ENCODE assay signal across 18 cellular contexts in the genomic region with DNA sequence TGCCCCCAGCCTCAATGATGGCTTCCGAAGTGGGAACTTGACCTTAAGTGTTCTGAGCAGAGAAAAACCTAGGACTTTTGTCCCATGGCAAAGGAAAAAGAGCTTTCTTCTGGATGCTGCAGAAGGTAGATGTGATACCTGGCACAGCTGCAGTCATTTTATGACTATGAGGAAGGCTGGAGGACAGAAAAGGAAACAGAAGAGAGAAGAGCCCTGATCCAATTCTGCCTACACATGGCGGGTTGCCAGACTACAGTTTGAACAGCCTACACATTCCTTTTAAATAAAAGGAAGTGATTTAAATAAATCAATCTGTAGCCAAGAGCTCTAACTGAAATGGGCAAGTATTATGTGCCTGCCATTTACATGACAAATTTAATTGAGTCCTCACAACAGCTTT. TPM values are rescaled to one million over a fixed set of nuclear protein-coding genes. Genes with fewer than 3 reads are reported as not detected.
DNase-seq lines count a peak whose midpoint lies in the region; ATAC-seq and TF ChIP-seq lines count a peak whose summit lies in the region.
"Had no signal": no experiment of that assay in that cellular context is flagged by ENCODE, and none has a peak within 500 bp of the region (broad histone marks: within the 10 kb centered on the region; RNA-seq: fewer than 3 reads in every experiment).

No MANE protein-coding gene starts in this region.

- intact Hi-C loops in uterus (cut with DNase I; ENCODE audit: low total_unique reads) = no loop called here

- no peaks in the 10 kb centered on the region for H3K36me3 ChIP-seq in uterus

- no peaks in the 10 kb centered on the region for H3K4me1 ChIP-seq in uterus

- H3K9me3 ChIP-seq in uterus = no peaks in the 10 kb centered on the region
- H3K9me3 ChIP-seq: psoas muscle had no signal

- H3K27ac ChIP-seq in uterus = no peak overlapping the region
- H3K27ac ChIP-seq: psoas muscle had no signal

- TF ChIP-seq CTCF in uterus (IDR thresholded peaks at IDR 0.05) = no peak

- TF ChIP-seq POLR2A in uterus (IDR thresholded peaks at IDR 0.05) = no peak

- ATAC-seq in left lobe of liver (no peak), GM21723 (IDR thresholded peaks at IDR 0.05; ENCODE audit: unreplicated experiment) (no peak), GM21447 (IDR thresholded peaks at IDR 0.05; ENCODE audit: unreplicated experiment) (no peak)
- ATAC-seq: activated T-cell treated with anti-CD3 and anti-CD28 coated beads, Interleukin-2, amount 50 U/mL, for 72 hours; psoas muscle; Right ventricle myocardium inferior had no signal

- H3K27me3 ChIP-seq in uterus = no peaks in the 10 kb centered on the region

- H3K4me3 ChIP-seq in uterus = no peak overlapping the region
- H3K4me3 ChIP-seq: GM23338, psoas muscle had no signal

- DNase-seq in COLO829 (ENCODE audit: low spot score) = peak; percentile 6
- peak; percentile 63 for DNase-seq in HT-29 (ENCODE audit: low spot score)
- DNase-seq in NCI-H446 treated with DMSO at 0.1 percent for 48 hours (lab: John Stamatoyannopoulos, UW) = peak; percentile 39
- DNase-seq in left lobe of liver (ENCODE audit: low spot score) = peak; percentile 29
- DNase-seq in uterus = no peak
- DNase-seq: activated CD4-positive, alpha-beta memory T cell treated with anti-CD3 and anti-CD28 coated beads, Interleukin-2, amount 10 ng/mL, durations not matched to agents 7 days and 5 days; activated T-cell treated with anti-CD3 and anti-CD28 coated beads, Interleukin-2, amount 50 U/mL, for 72 hours; hypothalamus; mesendoderm; psoas muscle; stimulated activated CD4-positive, alpha-beta T cell treated with anti-CD3 and anti-CD28 coated beads, Interleukin-4, amount 100 ng/mL, for 4 hours; substantia nigra had no signal

RNA-seq across cellular contexts. Expression of gene CHRNB4, which starts 43.6 kb away (rescaled TPM):
- total RNA-seq in HT-29 (2014; rRNA removed; shearing (Covaris generic)) = 0.03 TPM in 1 of 2 replicates, not detected in the other
- total RNA-seq in left lobe of liver (not detected), uterus (under 1 TPM in 2 of 4 donors, not detected in 2; 0.21 to 0.69 TPM)
- total RNA-seq: activated CD4-positive, alpha-beta memory T cell treated with anti-CD3 and anti-CD28 coated beads, Interleukin-2, amount 10 ng/mL, durations not matched to agents 7 days and 5 days; activated T-cell treated with anti-CD3 and anti-CD28 coated beads, Interleukin-2, amount 50 U/mL, for 72 hours; B cell; psoas muscle; Right ventricle myocardium inferior; T-helper 1 cell treated with Interleukin-12 subunit alpha and Interleukin-12 subunit beta and Interleukin-4 antibody, amounts not matched to agents 30 ng/mL and 1 ng/mL, for 36 hours had no signal

Comparison
In these comparisons a context has a peak if more than half of its experiments do, and no peak if none do; other contexts are left out.
1. DNase-seq: peak in COLO829 (single experiment), HT-29 (single experiment), NCI-H446 treated with DMSO at 0.1 percent for 48 hours (single experiment) and left lobe of liver (single experiment); none in uterus (0 of 2).